Comparison of ENCODE assay signal across 15 cellular contexts in the genomic region with DNA sequence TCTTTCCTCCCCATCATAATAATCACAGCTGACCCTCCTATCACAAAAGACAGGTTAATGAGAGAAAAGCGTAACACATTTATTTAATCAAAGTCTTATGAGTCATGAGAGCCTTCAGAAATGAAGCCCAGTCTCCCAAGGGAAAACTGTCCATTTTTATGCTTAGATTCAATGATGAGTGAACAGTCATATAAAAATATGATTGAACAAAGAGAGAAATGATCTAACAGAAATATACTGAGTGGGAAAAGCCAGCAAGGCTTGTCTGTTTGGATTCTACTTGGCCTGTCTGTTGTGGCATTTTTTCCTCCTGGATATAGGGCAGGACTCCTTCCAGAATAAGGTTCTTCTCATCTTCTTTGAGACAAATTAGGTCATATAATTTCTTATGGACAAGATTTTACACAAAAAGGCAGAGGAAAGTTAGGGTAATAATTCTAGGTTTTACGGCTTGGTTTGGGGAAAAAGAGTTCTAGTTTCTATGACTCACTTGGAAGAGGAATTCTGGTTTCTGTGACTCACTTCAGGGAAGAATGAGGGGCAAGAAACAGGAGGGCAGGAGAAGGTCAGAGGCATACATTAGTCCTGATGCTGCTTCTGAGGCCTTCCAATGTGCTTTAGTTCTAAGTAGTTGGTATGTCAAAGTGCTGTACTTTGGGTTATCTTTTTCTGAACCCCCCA.
A peak's percentile ranks its signal among the peaks of the same experiment; 100 is the strongest.
DNase-seq lines count a peak whose midpoint lies in the region; ATAC-seq and TF ChIP-seq lines count a peak whose summit lies in the region.
"Had no signal": no experiment of that assay in that cellular context is flagged by ENCODE, and none has a peak within 500 bp of the region (broad histone marks: within the 10 kb centered on the region; RNA-seq: fewer than 3 reads in every experiment).

No MANE protein-coding gene starts in this region.

- peak overlapping the region; percentile 78 for H2BK120ac ChIP-seq in IMR-90 (ENCODE audit: low read depth, low read length)

- peak; percentile 93 for DNase-seq in IMR-90
- peak; percentile 91 for DNase-seq in choroid plexus epithelial cell (ENCODE audit: low read depth)
- no peak for DNase-seq in glutamatergic neuron
- DNase-seq in SW480 (ENCODE audit: low spot score): no peak
- no peak for DNase-seq in effector memory CD8-positive, alpha-beta T cell
- DNase-seq: activated CD4-positive, alpha-beta memory T cell treated with anti-CD3 and anti-CD28 coated beads, Interleukin-2, amount 10 ng/mL, durations not matched to agents 7 days and 5 days; anterior cingulate cortex; NCI-H187; SHP77 treated with DMSO at 0.1 percent for 48 hours; stimulated activated naive B cell treated with anti-CD40 and anti-IgM and Interleukin-4, amounts not matched to agents 10 μg/mL and 1 μg/mL and 100 μg/mL, for 72 hours had no signal

- peak overlapping the region; percentile 39; the same call in 1 of the 2 replicates for H3K4ac ChIP-seq in IMR-90 (ENCODE audit: low read depth, low read length)

- peak overlapping the region; percentile 76 for H4K5ac ChIP-seq in IMR-90 (ENCODE audit: low read depth, low read length)

- peak overlapping the region; percentile 47; the same call in 1 of the 2 replicates for H3K14ac ChIP-seq in IMR-90 (replicated peaks; ENCODE audit: low read depth, low read length)

- no peak overlapping the region for H2AK9ac ChIP-seq in IMR-90 (replicated peaks; ENCODE audit: low read depth, low read length, poor library complexity)

- H3K4me1 Mint-ChIP-seq in glutamatergic neuron (ENCODE audit: low read depth, unreplicated experiment): peaks cover 19% of the 10 kb centered on the region
- no peaks in the 10 kb centered on the region for H3K4me1 Mint-ChIP-seq in effector memory CD8-positive, alpha-beta T cell (ENCODE audit: low read depth in 2 of 2)
- H3K4me1 Mint-ChIP-seq: activated CD4-positive, alpha-beta memory T cell treated with anti-CD3 and anti-CD28 coated beads, Interleukin-2, amount 10 ng/mL, durations not matched to agents 7 days and 5 days; stimulated activated naive B cell treated with anti-CD40 and anti-IgM and Interleukin-4, amounts not matched to agents 10 μg/mL and 1 μg/mL and 100 μg/mL, for 72 hours had no signal

- H3K27ac Mint-ChIP-seq in glutamatergic neuron (ENCODE audit: unreplicated experiment): no peak overlapping the region
- H3K27ac Mint-ChIP-seq in effector memory CD8-positive, alpha-beta T cell: no peak overlapping the region
- H3K27ac Mint-ChIP-seq: activated CD4-positive, alpha-beta memory T cell treated with anti-CD3 and anti-CD28 coated beads, Interleukin-2, amount 10 ng/mL, durations not matched to agents 7 days and 5 days; stimulated activated naive B cell treated with anti-CD40 and anti-IgM and Interleukin-4, amounts not matched to agents 10 μg/mL and 1 μg/mL and 100 μg/mL, for 72 hours had no signal

- no peak overlapping the region for H3K4me3 Mint-ChIP-seq in glutamatergic neuron (ENCODE audit: unreplicated experiment)
- no peak overlapping the region for H3K4me3 Mint-ChIP-seq in effector memory CD8-positive, alpha-beta T cell
- H3K4me3 Mint-ChIP-seq: activated CD4-positive, alpha-beta memory T cell treated with anti-CD3 and anti-CD28 coated beads, Interleukin-2, amount 10 ng/mL, durations not matched to agents 7 days and 5 days; stimulated activated naive B cell treated with anti-CD40 and anti-IgM and Interleukin-4, amounts not matched to agents 10 μg/mL and 1 μg/mL and 100 μg/mL, for 72 hours had no signal

- H3K27me3 ChIP-seq in ACC112 (ENCODE audit: insufficient read depth, low read length): no peaks in the 10 kb centered on the region
- no peaks in the 10 kb centered on the region for H3K27me3 ChIP-seq in IMR-90 (ENCODE audit: control insufficient read depth, insufficient read depth, low read length)
- H3K27me3 ChIP-seq in muscle layer of duodenum (ENCODE audit: low read depth, low read length): no peaks in the 10 kb centered on the region
- H3K27me3 ChIP-seq: BLaER1 had no signal

- in situ Hi-C loops in IMR-90 (cut with MboI; ENCODE audit: low sequenced_read_pairs): loop anchor here (25.0 kb wide), 1 partner anchor 994 kb away; no protein-coding TSS in a partner anchor

- POLR2A ChIA-PET in IMR-90 (lab: Charles Lee; ENCODE audit: unreplicated experiment): no interaction called here

- TF ChIP-seq CTCF in IMR-90 (conservative IDR thresholded peaks at IDR 0.05; ENCODE audit: low read depth, low read length): no peak
- no peak for TF ChIP-seq CTCF in choroid plexus epithelial cell (conservative IDR thresholded peaks at IDR 0.05; ENCODE audit: low read depth, low read length)
- no peak for TF ChIP-seq CTCF in glutamatergic neuron (IDR thresholded peaks at IDR 0.05; ENCODE audit: partially characterized antibody, unreplicated experiment)

- H3K36me3 Mint-ChIP-seq in glutamatergic neuron (ENCODE audit: unreplicated experiment): no peaks in the 10 kb centered on the region
- H3K36me3 Mint-ChIP-seq in effector memory CD8-positive, alpha-beta T cell (ENCODE audit: insufficient read depth): no peaks in the 10 kb centered on the region
- H3K36me3 Mint-ChIP-seq: stimulated activated naive B cell treated with anti-CD40 and anti-IgM and Interleukin-4, amounts not matched to agents 10 μg/mL and 1 μg/mL and 100 μg/mL, for 72 hours had no signal

- no peaks in the 10 kb centered on the region for H4K20me1 ChIP-seq in IMR-90 (ENCODE audit: insufficient read depth, low read length)
- H4K20me1 ChIP-seq: BLaER1 had no signal

- H3K27me3 Mint-ChIP-seq in glutamatergic neuron (ENCODE audit: unreplicated experiment): peaks cover 1% of the 10 kb centered on the region
- no peaks in the 10 kb centered on the region for H3K27me3 Mint-ChIP-seq in effector memory CD8-positive, alpha-beta T cell
- H3K27me3 Mint-ChIP-seq: activated CD4-positive, alpha-beta memory T cell treated with anti-CD3 and anti-CD28 coated beads, Interleukin-2, amount 10 ng/mL, durations not matched to agents 7 days and 5 days; stimulated activated naive B cell treated with anti-CD40 and anti-IgM and Interleukin-4, amounts not matched to agents 10 μg/mL and 1 μg/mL and 100 μg/mL, for 72 hours had no signal

- peak overlapping the region; percentile 74; the same call in 1 of the 2 replicates for H3K56ac ChIP-seq in IMR-90 (ENCODE audit: extremely low read depth, insufficient read depth, low read length)

- 0 out of 2 replicates have a peak overlapping the region, but pooled peaks have one; percentile 36 for H2AK5ac ChIP-seq in IMR-90 (ENCODE audit: low read depth, low read length)

- ATAC-seq in IMR-90 (ENCODE audit: low read depth) (peak; percentile 80), GM19452 (IDR thresholded peaks at IDR 0.05; ENCODE audit: unreplicated experiment) (no peak)
- no peak for ATAC-seq in effector memory CD8-positive, alpha-beta T cell (replicated peaks)
- ATAC-seq: sciatic nerve; stimulated activated naive B cell treated with anti-CD40 and anti-IgM and Interleukin-4, amounts not matched to agents 10 μg/mL and 1 μg/mL and 100 μg/mL, for 72 hours had no signal

- dilution Hi-C loops in IMR-90 (cut with HindIII; ENCODE audit: low sequenced_read_pairs, unreplicated experiment): no loop called here

- peak overlapping the region; percentile 84 for H2BK5ac ChIP-seq in IMR-90 (ENCODE audit: low read depth, low read length, poor library complexity, severe bottlenecking)

- CTCF ChIA-PET in IMR-90 (lab: Yijun Ruan, JAX): interaction anchor here (0.6 kb wide), 1 partner anchor 13 kb away, joined by 4 read pairs; no protein-coding TSS in a partner anchor

- BruUV-seq in IMR-90 (replicated peaks; lab: Mats Ljungman, UMichigan): no TSS peak

- no peaks in the 10 kb centered on the region for H3K9me1 ChIP-seq in IMR-90 (ENCODE audit: insufficient read depth, low read length)

- H3K4me1 ChIP-seq in ACC112 (ENCODE audit: control insufficient read depth, insufficient read depth, low read length, unreplicated experiment) (peaks cover 38% of the 10 kb centered on the region), IMR-90 (ENCODE audit: control insufficient read depth, insufficient read depth, low read length) (peaks cover 11% of the 10 kb centered on the region), muscle layer of duodenum (ENCODE audit: control insufficient read depth in 1 of 2, insufficient read depth in 2 of 2, low read length in 2 of 2) (peaks cover 0 to 6% of the 10 kb centered on the region in 2 donors)

- no peak for TF ChIP-seq POLR2A in IMR-90 (IDR thresholded peaks at IDR 0.05; ENCODE audit: low read depth, low read length)

- H3K9me3 Mint-ChIP-seq in glutamatergic neuron (ENCODE audit: unreplicated experiment): no peaks in the 10 kb centered on the region
- H3K9me3 Mint-ChIP-seq in effector memory CD8-positive, alpha-beta T cell: peaks cover 3 to 20% of the 10 kb centered on the region in 2 donors
- H3K9me3 Mint-ChIP-seq: activated CD4-positive, alpha-beta memory T cell treated with anti-CD3 and anti-CD28 coated beads, Interleukin-2, amount 10 ng/mL, durations not matched to agents 7 days and 5 days had no signal

- peak overlapping the region; percentile 72 to 78 for H4K8ac ChIP-seq in IMR-90 (ENCODE audit: low read depth in 2 of 2, low read length in 2 of 2)

- H3K79me2 ChIP-seq in ACC112 (ENCODE audit: control insufficient read depth, insufficient read depth, low read length, unreplicated experiment): no peaks in the 10 kb centered on the region

- H3K27ac ChIP-seq in ACC112 (ENCODE audit: low read depth, low read length) (peak overlapping the region; percentile 99), IMR-90 (ENCODE audit: insufficient read depth, low read length) (peak overlapping the region; percentile 72; the same call in 1 of the 2 replicates), muscle layer of duodenum (ENCODE audit: low read length) (peak overlapping the region; percentile 7)
- H3K27ac ChIP-seq: BLaER1 had no signal

- H2AFZ ChIP-seq in ACC112 (ENCODE audit: low read length, unreplicated experiment): peak overlapping the region; percentile 82
- no peak overlapping the region for H2AFZ ChIP-seq in IMR-90 (replicated peaks; ENCODE audit: low read length, poor library complexity)

- H2BK20ac ChIP-seq in IMR-90 (ENCODE audit: low read depth, low read length): peak overlapping the region; percentile 60

- peak overlapping the region; percentile 86; the same call in 1 of the 2 replicates for H3K4me2 ChIP-seq in IMR-90 (ENCODE audit: low read depth, low read length)
- H3K4me2 ChIP-seq: BLaER1 had no signal

- H4K91ac ChIP-seq in IMR-90 (ENCODE audit: insufficient read depth, low read depth, low read length): peak overlapping the region; percentile 40; the same call in 1 of the 2 replicates

- peak overlapping the region; percentile 15; the same call in 1 of the 2 replicates for H3K23ac ChIP-seq in IMR-90 (ENCODE audit: low read depth, low read length)

- no peak for TF ChIP-seq RAD21 in IMR-90 (IDR thresholded peaks at IDR 0.05; ENCODE audit: low read length)

- H3K9me3 ChIP-seq in IMR-90 (ENCODE audit: control insufficient read depth, insufficient read depth, low read length) (no peaks in the 10 kb centered on the region), muscle layer of duodenum (ENCODE audit: control insufficient read depth in 1 of 2, low read length in 2 of 2) (no peaks in the 10 kb centered on the region)
- H3K9me3 ChIP-seq: BLaER1 had no signal

- WGBS in IMR-90 (ENCODE audit: extremely low coverage in 2 of 2, insufficient read length in 1 of 2), 2 experiments: 0% methylated on average over 1 of the region's 2 CpGs; no CpG with 5 or more reads in 1 of the 2 experiments

- H3K79me1 ChIP-seq in IMR-90 (ENCODE audit: low read depth in 1 of 2, low read length in 2 of 2): no peaks in the 10 kb centered on the region

- H3K9ac ChIP-seq in IMR-90 (ENCODE audit: low read depth, low read length): no peak overlapping the region; the same call in 1 of the 2 replicates
- H3K9ac ChIP-seq: BLaER1 had no signal

- H3K36me3 ChIP-seq in ACC112 (ENCODE audit: insufficient read depth, low read length) (no peaks in the 10 kb centered on the region), IMR-90 (ENCODE audit: control insufficient read depth, insufficient read depth, low read length) (no peaks in the 10 kb centered on the region), muscle layer of duodenum (ENCODE audit: control insufficient read depth in 1 of 2, insufficient read depth in 2 of 2, low read length in 2 of 2) (no peaks in the 10 kb centered on the region)
- H3K36me3 ChIP-seq: BLaER1 had no signal

- peak overlapping the region; percentile 89 for H3K18ac ChIP-seq in IMR-90 (ENCODE audit: low read depth, low read length)

- peak overlapping the region; percentile 69; the same call in 2 of the 3 replicates for H2BK15ac ChIP-seq in IMR-90 (ENCODE audit: low read depth, low read length)

- H3K4me3 ChIP-seq in ACC112 (ENCODE audit: low read depth, low read length) (peak overlapping the region; percentile 63; the same call in 1 of the 2 replicates), IMR-90 (ENCODE audit: insufficient read depth, low read depth, low read length) (no peak overlapping the region), choroid plexus epithelial cell (ENCODE audit: low read depth, low read length) (no peak overlapping the region), muscle layer of duodenum (ENCODE audit: low read depth in 1 of 2, low read length in 2 of 2) (no peak overlapping the region)
- H3K4me3 ChIP-seq: BLaER1 had no signal

- intact Hi-C loops in IMR-90 (cut with micrococcal nuclease): no loop called here

Comparison
In these comparisons a context has a peak if more than half of its experiments do, and no peak if none do; other contexts are left out.
1. H3K27ac ChIP-seq: peak in every context shown above with its lines; median percentile 99 in ACC112; 72 in IMR-90; 7 in muscle layer of duodenum.
2. DNase-seq: peak in IMR-90 (single experiment) and choroid plexus epithelial cell (single experiment); none in glutamatergic neuron (single experiment), SW480 (single experiment) and effector memory CD8-positive, alpha-beta T cell (0 of 3).